ENCODE assay signal across 13 cellular contexts in genomic region chr22:40853330-40853729, GRCh38. TPM values are rescaled to one million over a fixed set of nuclear protein-coding genes. Genes with fewer than 3 reads are reported as not detected.
DNase-seq lines count a peak whose midpoint lies in the region; ATAC-seq and TF ChIP-seq lines count a peak whose summit lies in the region.
"Had no signal": no experiment of that assay in that cellular context is flagged by ENCODE, and none has a peak within 500 bp of the region (broad histone marks: within the 10 kb centered on the region; RNA-seq: fewer than 3 reads in every experiment).

No MANE protein-coding gene starts in this region.

- CTCF ChIA-PET in PC-9 (lab: Charles Lee), result no interaction called here

- in situ Hi-C loops in HAP-1 (cut with MboI; ENCODE audit: low sequenced_read_pairs) (no loop called here), gastrocnemius medialis (cut with MboI; ENCODE audit: low sequenced_read_pairs in 4 of 4) (no loop called here)

- intact Hi-C loops in PC-9 (cut with micrococcal nuclease; ENCODE audit: unreplicated experiment) (no loop called here), gastrocnemius medialis (cut with DNase I; ENCODE audit: low total_unique reads) (loop anchor here (10.0 kb wide), 3 partner anchors 199 to 1349 kb away; partner anchors contain the start of genes MIEF1 and POLR3H)

- H3K27ac ChIP-seq in PC-9, result peak overlapping the region; percentile 15; the same call in 1 of the 2 replicates
- peak overlapping the region; percentile 36 to 99 (median 98) for H3K27ac ChIP-seq in gastrocnemius medialis
- H3K27ac ChIP-seq: ascending aorta had no signal

- peak overlapping the region; percentile 10 for H3K4me3 ChIP-seq in HAP-1
- peak overlapping the region; percentile 98; the same call in 1 of the 2 replicates for H3K4me3 ChIP-seq in PC-9
- peak overlapping the region; percentile 3 for H3K4me3 ChIP-seq in fibroblast of villous mesenchyme (ENCODE audit: low read depth, low read length)
- H3K4me3 ChIP-seq in gastrocnemius medialis, result peak overlapping the region in 1 of 4 donors; percentile 85

- H4K20me1 ChIP-seq in PC-9 (ENCODE audit: insufficient read depth), result peaks cover 71% of the 10 kb centered on the region

- no peak for TF ChIP-seq POLR2A in gastrocnemius medialis (IDR thresholded peaks at IDR 0.05)

- H3K4me2 ChIP-seq in PC-9, result peak overlapping the region; percentile 99

- BruUV-seq in PC-9 (replicated peaks; lab: Mats Ljungman, UMichigan), result no TSS peak

- H3K9me3 ChIP-seq in HAP-1 (no peaks in the 10 kb centered on the region), PC-9 (ENCODE audit: insufficient read depth, low read depth) (no peaks in the 10 kb centered on the region), gastrocnemius medialis (no peaks in the 10 kb centered on the region)
- H3K9me3 ChIP-seq: ascending aorta, esophagus squamous epithelium had no signal

- DNase-seq in HAP-1 (ENCODE audit: low spot score in 2 of 2) (no peak), PC-9 (no peak), fibroblast of villous mesenchyme (ENCODE audit: low read depth) (peak; percentile 4), gastrocnemius medialis (no peak), NAMALWA (ENCODE audit: low spot score) (no peak), retina (no peak)
- DNase-seq: esophagus squamous epithelium; NCI-H1694; stimulated activated CD4-positive, alpha-beta T cell treated with anti-CD3 and anti-CD28 coated beads, Interleukin-15, amount 100 ng/mL, for 24 hours had no signal

- H3K36me3 ChIP-seq in HAP-1 (replicated peaks) (peaks cover 20% of the 10 kb centered on the region), PC-9 (ENCODE audit: low read depth) (peaks cover 53% of the 10 kb centered on the region), gastrocnemius medialis (peaks cover 0 to 20% of the 10 kb centered on the region in 2 donors)

- ATAC-seq in gastrocnemius medialis (no peak), HG03025 (IDR thresholded peaks at IDR 0.05; ENCODE audit: low FRiP score, unreplicated experiment) (no peak)
- ATAC-seq: activated CD4-positive, CD25-positive, alpha-beta regulatory T cell treated with anti-CD3 and anti-CD28 coated beads, Interleukin-2, amount 50 U/mL, for 24 hours; left lobe of liver had no signal

- H3K4me1 ChIP-seq in HAP-1 (peaks cover 16% of the 10 kb centered on the region), PC-9 (replicated peaks; ENCODE audit: insufficient read depth) (peaks cover 34% of the 10 kb centered on the region), gastrocnemius medialis (peaks cover 52 to 64% of the 10 kb centered on the region in 2 donors)

- H3K9me2 ChIP-seq in PC-9 (ENCODE audit: insufficient read depth), result no peaks in the 10 kb centered on the region

- TF ChIP-seq CTCF in PC-9 (conservative IDR thresholded peaks at IDR 0.05) (no peak), fibroblast of villous mesenchyme (IDR thresholded peaks at IDR 0.05; ENCODE audit: insufficient read depth, low read depth, low read length) (no peak), gastrocnemius medialis (IDR thresholded peaks at IDR 0.05 in 4 of 5, conservative IDR thresholded peaks at IDR 0.05 in 1 of 5) (no peak)

- peaks cover 19% of the 10 kb centered on the region for H3F3A ChIP-seq in PC-9 (ENCODE audit: insufficient read depth, low read depth)

- H3K79me2 ChIP-seq in PC-9 (ENCODE audit: low read depth), result peaks cover 94% of the 10 kb centered on the region

- H3K27me3 ChIP-seq in HAP-1 (ENCODE audit: low read depth), result no peaks in the 10 kb centered on the region
- H3K27me3 ChIP-seq in PC-9 (ENCODE audit: insufficient read depth, low read depth), result no peaks in the 10 kb centered on the region
- H3K27me3 ChIP-seq in gastrocnemius medialis, result no peaks in the 10 kb centered on the region
- H3K27me3 ChIP-seq: ascending aorta, esophagus squamous epithelium had no signal

- POLR2A ChIA-PET in PC-9 (lab: Charles Lee; ENCODE audit: unreplicated experiment), result interaction anchor here (0.6 kb wide), 1 partner anchor 202 kb away, joined by 3 read pairs; no protein-coding TSS in a partner anchor

- no peak overlapping the region for H2AFZ ChIP-seq in PC-9

RNA-seq across cellular contexts. Expression of gene ST13, which starts 3.1 kb away (rescaled TPM):
- total RNA-seq in PC-9 (2021) (285 and 303 TPM in 2 replicates), fibroblast of villous mesenchyme (190 and 199 TPM in 2 replicates), gastrocnemius medialis (100 to 1,000 TPM; 122 to 265 (median 197) TPM)

RNA-seq across cellular contexts. Expression of gene XPNPEP3, which starts 3.6 kb away (rescaled TPM):
- total RNA-seq in PC-9 (2021), result 34.3 and 42.7 TPM in 2 replicates
- 15.1 and 19.0 TPM in 2 replicates for total RNA-seq in fibroblast of villous mesenchyme
- 10 to 100 TPM in 1 of 4 donors, 1 to 10 TPM in 3; 3.6 to 12.4 (median 7.4) TPM for total RNA-seq in gastrocnemius medialis

RNA-seq across cellular contexts. Expression of gene DNAJB7, which starts 8.6 kb away (rescaled TPM):
- total RNA-seq in PC-9 (2021), result not detected in 2 replicates
- not detected in 2 replicates for total RNA-seq in fibroblast of villous mesenchyme
- not detected for total RNA-seq in gastrocnemius medialis
- total RNA-seq: ascending aorta, esophagus squamous epithelium, left lobe of liver had no signal

RNA-seq across cellular contexts. Expression of gene SLC25A17, which starts 34.2 kb away (rescaled TPM):
- 25.0 and 28.1 TPM in 2 replicates for total RNA-seq in PC-9 (2021)
- 12.9 and 23.7 TPM in 2 replicates for total RNA-seq in fibroblast of villous mesenchyme
- total RNA-seq in gastrocnemius medialis, result 10 to 100 TPM in 1 of 4 donors, 1 to 10 TPM in 3; 2.6 to 12.2 (median 3.8) TPM
